In genomic region chr22:24555496-24556253, GRCh38 we compare ENCODE assay signal across 1 cellular context.
TF ChIP-seq lines count a peak whose summit lies in the region.

Gene SNRPD3, plus strand, starts transcription at chr22:24555999. Its CDS starts 1,676 bp downstream, at chr22:24557675.

TF ChIP-seq in HepG2, 621 proteins besides CTCF, POLR2A, EP300 and RAD21 (continued from another document and continues in another):
- TF ChIP-seq PRDM15 (CRISPR knock-in tag; IDR thresholded peaks at IDR 0.05), result no peak; the same call in 1 of the 2 replicates
- no peak for TF ChIP-seq ZNF749 (CRISPR knock-in tag; IDR thresholded peaks at IDR 0.05; ENCODE audit: borderline replicate concordance)
- 0 out of 2 replicates have a peak, but pooled peaks have one; percentile 31 for TF ChIP-seq STAT5B (CRISPR knock-in tag; IDR thresholded peaks at IDR 0.05)
- 0 out of 2 replicates have a peak, but pooled peaks have one; percentile 54 for TF ChIP-seq MEIS1 (CRISPR knock-in tag; IDR thresholded peaks at IDR 0.05; ENCODE audit: borderline replicate concordance)
- peak; percentile 98 for TF ChIP-seq ASH2L (IDR thresholded peaks at IDR 0.05; ENCODE audit: insufficient read length, low read depth, low read length)
- no peak for TF ChIP-seq ZNF382 (CRISPR knock-in tag; IDR thresholded peaks at IDR 0.05; ENCODE audit: borderline replicate concordance)
- 0 out of 2 replicates have a peak, but pooled peaks have one; percentile 83 for TF ChIP-seq ZNF619 (CRISPR knock-in tag; IDR thresholded peaks at IDR 0.05)
- TF ChIP-seq ZFP36L1 (CRISPR knock-in tag; IDR thresholded peaks at IDR 0.05), result 0 out of 2 replicates have a peak, but pooled peaks have one; percentile 39
- TF ChIP-seq, protein P1, sequence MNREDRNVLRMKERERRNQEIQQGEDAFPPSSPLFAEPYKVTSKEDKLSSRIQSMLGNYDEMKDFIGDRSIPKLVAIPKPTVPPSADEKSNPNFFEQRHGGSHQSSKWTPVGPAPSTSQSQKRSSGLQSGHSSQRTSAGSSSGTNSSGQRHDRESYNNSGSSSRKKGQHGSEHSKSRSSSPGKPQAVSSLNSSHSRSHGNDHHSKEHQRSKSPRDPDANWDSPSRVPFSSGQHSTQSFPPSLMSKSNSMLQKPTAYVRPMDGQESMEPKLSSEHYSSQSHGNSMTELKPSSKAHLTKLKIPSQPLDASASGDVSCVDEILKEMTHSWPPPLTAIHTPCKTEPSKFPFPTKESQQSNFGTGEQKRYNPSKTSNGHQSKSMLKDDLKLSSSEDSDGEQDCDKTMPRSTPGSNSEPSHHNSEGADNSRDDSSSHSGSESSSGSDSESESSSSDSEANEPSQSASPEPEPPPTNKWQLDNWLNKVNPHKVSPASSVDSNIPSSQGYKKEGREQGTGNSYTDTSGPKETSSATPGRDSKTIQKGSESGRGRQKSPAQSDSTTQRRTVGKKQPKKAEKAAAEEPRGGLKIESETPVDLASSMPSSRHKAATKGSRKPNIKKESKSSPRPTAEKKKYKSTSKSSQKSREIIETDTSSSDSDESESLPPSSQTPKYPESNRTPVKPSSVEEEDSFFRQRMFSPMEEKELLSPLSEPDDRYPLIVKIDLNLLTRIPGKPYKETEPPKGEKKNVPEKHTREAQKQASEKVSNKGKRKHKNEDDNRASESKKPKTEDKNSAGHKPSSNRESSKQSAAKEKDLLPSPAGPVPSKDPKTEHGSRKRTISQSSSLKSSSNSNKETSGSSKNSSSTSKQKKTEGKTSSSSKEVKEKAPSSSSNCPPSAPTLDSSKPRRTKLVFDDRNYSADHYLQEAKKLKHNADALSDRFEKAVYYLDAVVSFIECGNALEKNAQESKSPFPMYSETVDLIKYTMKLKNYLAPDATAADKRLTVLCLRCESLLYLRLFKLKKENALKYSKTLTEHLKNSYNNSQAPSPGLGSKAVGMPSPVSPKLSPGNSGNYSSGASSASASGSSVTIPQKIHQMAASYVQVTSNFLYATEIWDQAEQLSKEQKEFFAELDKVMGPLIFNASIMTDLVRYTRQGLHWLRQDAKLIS (CRISPR knock-in tag; IDR thresholded peaks at IDR 0.05), result no peak
- peak; percentile 81 for TF ChIP-seq POGZ (CRISPR knock-in tag; IDR thresholded peaks at IDR 0.05)
- peak; percentile 92 for TF ChIP-seq TAF15 (IDR thresholded peaks at IDR 0.05; ENCODE audit: low read depth, low read length, poor library complexity, severe bottlenecking)
- 0 out of 4 replicates have a peak, but pooled peaks of 1 of the 2 experiments have one; percentile 50 for TF ChIP-seq ATF4 (CRISPR knock-in tag; IDR thresholded peaks at IDR 0.05)
- TF ChIP-seq ZFP1 (CRISPR knock-in tag; IDR thresholded peaks at IDR 0.05), result peak; percentile 86; the same call in 1 of the 2 replicates
- no peak for TF ChIP-seq BHLHE40 (IDR thresholded peaks at IDR 0.05; ENCODE audit: low read length)
- peak; percentile 90 for TF ChIP-seq TOE1 (CRISPR knock-in tag; IDR thresholded peaks at IDR 0.05)
- TF ChIP-seq, protein P2, sequence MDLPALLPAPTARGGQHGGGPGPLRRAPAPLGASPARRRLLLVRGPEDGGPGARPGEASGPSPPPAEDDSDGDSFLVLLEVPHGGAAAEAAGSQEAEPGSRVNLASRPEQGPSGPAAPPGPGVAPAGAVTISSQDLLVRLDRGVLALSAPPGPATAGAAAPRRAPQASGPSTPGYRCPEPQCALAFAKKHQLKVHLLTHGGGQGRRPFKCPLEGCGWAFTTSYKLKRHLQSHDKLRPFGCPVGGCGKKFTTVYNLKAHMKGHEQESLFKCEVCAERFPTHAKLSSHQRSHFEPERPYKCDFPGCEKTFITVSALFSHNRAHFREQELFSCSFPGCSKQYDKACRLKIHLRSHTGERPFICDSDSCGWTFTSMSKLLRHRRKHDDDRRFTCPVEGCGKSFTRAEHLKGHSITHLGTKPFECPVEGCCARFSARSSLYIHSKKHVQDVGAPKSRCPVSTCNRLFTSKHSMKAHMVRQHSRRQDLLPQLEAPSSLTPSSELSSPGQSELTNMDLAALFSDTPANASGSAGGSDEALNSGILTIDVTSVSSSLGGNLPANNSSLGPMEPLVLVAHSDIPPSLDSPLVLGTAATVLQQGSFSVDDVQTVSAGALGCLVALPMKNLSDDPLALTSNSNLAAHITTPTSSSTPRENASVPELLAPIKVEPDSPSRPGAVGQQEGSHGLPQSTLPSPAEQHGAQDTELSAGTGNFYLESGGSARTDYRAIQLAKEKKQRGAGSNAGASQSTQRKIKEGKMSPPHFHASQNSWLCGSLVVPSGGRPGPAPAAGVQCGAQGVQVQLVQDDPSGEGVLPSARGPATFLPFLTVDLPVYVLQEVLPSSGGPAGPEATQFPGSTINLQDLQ (CRISPR knock-in tag; IDR thresholded peaks at IDR 0.05), result no peak
- TF ChIP-seq, protein P3, sequence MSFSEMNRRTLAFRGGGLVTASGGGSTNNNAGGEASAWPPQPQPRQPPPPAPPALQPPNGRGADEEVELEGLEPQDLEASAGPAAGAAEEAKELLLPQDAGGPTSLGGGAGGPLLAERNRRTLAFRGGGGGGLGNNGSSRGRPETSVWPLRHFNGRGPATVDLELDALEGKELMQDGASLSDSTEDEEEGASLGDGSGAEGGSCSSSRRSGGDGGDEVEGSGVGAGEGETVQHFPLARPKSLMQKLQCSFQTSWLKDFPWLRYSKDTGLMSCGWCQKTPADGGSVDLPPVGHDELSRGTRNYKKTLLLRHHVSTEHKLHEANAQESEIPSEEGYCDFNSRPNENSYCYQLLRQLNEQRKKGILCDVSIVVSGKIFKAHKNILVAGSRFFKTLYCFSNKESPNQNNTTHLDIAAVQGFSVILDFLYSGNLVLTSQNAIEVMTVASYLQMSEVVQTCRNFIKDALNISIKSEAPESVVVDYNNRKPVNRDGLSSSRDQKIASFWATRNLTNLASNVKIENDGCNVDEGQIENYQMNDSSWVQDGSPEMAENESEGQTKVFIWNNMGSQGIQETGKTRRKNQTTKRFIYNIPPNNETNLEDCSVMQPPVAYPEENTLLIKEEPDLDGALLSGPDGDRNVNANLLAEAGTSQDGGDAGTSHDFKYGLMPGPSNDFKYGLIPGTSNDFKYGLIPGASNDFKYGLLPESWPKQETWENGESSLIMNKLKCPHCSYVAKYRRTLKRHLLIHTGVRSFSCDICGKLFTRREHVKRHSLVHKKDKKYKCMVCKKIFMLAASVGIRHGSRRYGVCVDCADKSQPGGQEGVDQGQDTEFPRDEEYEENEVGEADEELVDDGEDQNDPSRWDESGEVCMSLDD (CRISPR knock-in tag; IDR thresholded peaks at IDR 0.05; ENCODE audit: borderline replicate concordance), result peak; percentile 65; the same call in 1 of the 2 replicates
- TF ChIP-seq HOXA7 (CRISPR knock-in tag; IDR thresholded peaks at IDR 0.05), result no peak
- 0 out of 2 replicates have a peak, but pooled peaks have one; percentile 16 for TF ChIP-seq KLF6 (CRISPR knock-in tag; IDR thresholded peaks at IDR 0.05)
- TF ChIP-seq ZNF30 (CRISPR knock-in tag; IDR thresholded peaks at IDR 0.05), result no peak
- no peak for TF ChIP-seq SRSF4 (IDR thresholded peaks at IDR 0.05; ENCODE audit: low read depth, low read length, poor library complexity, severe bottlenecking)
- TF ChIP-seq ZHX1 (CRISPR knock-in tag; IDR thresholded peaks at IDR 0.05; ENCODE audit: low read depth), result 0 out of 2 replicates have a peak, but pooled peaks have one; percentile 52
- peak; percentile 93 for TF ChIP-seq ZNF563 (CRISPR knock-in tag; IDR thresholded peaks at IDR 0.05)
- TF ChIP-seq, protein P4, sequence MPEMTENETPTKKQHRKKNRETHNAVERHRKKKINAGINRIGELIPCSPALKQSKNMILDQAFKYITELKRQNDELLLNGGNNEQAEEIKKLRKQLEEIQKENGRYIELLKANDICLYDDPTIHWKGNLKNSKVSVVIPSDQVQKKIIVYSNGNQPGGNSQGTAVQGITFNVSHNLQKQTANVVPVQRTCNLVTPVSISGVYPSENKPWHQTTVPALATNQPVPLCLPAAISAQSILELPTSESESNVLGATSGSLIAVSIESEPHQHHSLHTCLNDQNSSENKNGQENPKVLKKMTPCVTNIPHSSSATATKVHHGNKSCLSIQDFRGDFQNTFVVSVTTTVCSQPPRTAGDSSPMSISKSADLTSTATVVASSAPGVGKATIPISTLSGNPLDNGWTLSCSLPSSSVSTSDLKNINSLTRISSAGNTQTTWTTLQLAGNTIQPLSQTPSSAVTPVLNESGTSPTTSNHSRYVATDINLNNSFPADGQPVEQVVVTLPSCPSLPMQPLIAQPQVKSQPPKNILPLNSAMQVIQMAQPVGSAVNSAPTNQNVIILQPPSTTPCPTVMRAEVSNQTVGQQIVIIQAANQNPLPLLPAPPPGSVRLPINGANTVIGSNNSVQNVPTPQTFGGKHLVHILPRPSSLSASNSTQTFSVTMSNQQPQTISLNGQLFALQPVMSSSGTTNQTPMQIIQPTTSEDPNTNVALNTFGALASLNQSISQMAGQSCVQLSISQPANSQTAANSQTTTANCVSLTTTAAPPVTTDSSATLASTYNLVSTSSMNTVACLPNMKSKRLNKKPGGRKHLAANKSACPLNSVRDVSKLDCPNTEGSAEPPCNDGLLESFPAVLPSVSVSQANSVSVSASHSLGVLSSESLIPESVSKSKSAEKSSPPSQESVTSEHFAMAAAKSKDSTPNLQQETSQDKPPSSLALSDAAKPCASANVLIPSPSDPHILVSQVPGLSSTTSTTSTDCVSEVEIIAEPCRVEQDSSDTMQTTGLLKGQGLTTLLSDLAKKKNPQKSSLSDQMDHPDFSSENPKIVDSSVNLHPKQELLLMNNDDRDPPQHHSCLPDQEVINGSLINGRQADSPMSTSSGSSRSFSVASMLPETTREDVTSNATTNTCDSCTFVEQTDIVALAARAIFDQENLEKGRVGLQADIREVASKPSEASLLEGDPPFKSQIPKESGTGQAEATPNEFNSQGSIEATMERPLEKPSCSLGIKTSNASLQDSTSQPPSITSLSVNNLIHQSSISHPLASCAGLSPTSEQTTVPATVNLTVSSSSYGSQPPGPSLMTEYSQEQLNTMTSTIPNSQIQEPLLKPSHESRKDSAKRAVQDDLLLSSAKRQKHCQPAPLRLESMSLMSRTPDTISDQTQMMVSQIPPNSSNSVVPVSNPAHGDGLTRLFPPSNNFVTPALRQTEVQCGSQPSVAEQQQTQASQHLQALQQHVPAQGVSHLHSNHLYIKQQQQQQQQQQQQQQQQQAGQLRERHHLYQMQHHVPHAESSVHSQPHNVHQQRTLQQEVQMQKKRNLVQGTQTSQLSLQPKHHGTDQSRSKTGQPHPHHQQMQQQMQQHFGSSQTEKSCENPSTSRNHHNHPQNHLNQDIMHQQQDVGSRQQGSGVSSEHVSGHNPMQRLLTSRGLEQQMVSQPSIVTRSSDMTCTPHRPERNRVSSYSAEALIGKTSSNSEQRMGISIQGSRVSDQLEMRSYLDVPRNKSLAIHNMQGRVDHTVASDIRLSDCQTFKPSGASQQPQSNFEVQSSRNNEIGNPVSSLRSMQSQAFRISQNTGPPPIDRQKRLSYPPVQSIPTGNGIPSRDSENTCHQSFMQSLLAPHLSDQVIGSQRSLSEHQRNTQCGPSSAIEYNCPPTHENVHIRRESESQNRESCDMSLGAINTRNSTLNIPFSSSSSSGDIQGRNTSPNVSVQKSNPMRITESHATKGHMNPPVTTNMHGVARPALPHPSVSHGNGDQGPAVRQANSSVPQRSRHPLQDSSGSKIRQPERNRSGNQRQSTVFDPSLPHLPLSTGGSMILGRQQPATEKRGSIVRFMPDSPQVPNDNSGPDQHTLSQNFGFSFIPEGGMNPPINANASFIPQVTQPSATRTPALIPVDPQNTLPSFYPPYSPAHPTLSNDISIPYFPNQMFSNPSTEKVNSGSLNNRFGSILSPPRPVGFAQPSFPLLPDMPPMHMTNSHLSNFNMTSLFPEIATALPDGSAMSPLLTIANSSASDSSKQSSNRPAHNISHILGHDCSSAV (CRISPR knock-in tag; IDR thresholded peaks at IDR 0.05; ENCODE audit: borderline replicate concordance), result 0 out of 2 replicates have a peak, but pooled peaks have one; percentile 67
- TF ChIP-seq PHF20 (CRISPR knock-in tag; IDR thresholded peaks at IDR 0.05), result peak; percentile 95
- peak; percentile 98 for TF ChIP-seq NAIF1 (CRISPR knock-in tag; IDR thresholded peaks at IDR 0.05; ENCODE audit: borderline replicate concordance)
- TF ChIP-seq ZNF207 (IDR thresholded peaks at IDR 0.05; ENCODE audit: borderline replicate concordance), result no peak
- no peak for TF ChIP-seq ZNF557 (CRISPR knock-in tag; IDR thresholded peaks at IDR 0.05)
